22 cellular contexts compared by ENCODE assay signal in genomic region chrX:149961572-149961971, GRCh38. TPM values are rescaled to one million over a fixed set of nuclear protein-coding genes. Genes with fewer than 3 reads are reported as not detected.
DNase-seq lines count a peak whose midpoint lies in the region; ATAC-seq, FAIRE-seq and TF ChIP-seq lines count a peak whose summit lies in the region.
"Had no signal": no experiment of that assay in that cellular context is flagged by ENCODE, and none has a peak within 500 bp of the region (broad histone marks: within the 10 kb centered on the region; RNA-seq: fewer than 3 reads in every experiment).

No MANE protein-coding gene starts in this region.

- intact Hi-C loops in right lobe of liver (cut with DNase I) (no loop called here), HepG2 (cut with micrococcal nuclease; ENCODE audit: unreplicated experiment) (no loop called here), left lung (cut with DNase I) (no loop called here)

- no peak for TF ChIP-seq RAD21 in HepG2 (CRISPR knock-in tag; IDR thresholded peaks at IDR 0.05)

- H3K4me1 ChIP-seq in right lobe of liver, result no peaks in the 10 kb centered on the region
- H3K4me1 ChIP-seq in HepG2 (ENCODE audit: insufficient read depth, low read length), result no peaks in the 10 kb centered on the region
- no peaks in the 10 kb centered on the region for H3K4me1 ChIP-seq in left lung

- TF ChIP-seq EP300 in HepG2 (IDR thresholded peaks at IDR 0.05; ENCODE audit: low read depth in 2 of 2, low read length in 2 of 2) (no peak), HepG2 (CRISPR knock-in tag; IDR thresholded peaks at IDR 0.05; ENCODE audit: borderline replicate concordance) (no peak)

- no peaks in the 10 kb centered on the region for H3K79me2 ChIP-seq in HepG2 (ENCODE audit: insufficient read depth, low read length)

- peak; percentile 20 to 54 (median 38) for ATAC-seq in right lobe of liver
- no peak for ATAC-seq in HepG2
- ATAC-seq in activated T-helper 17 cell treated with anti-CD3 and anti-CD28 coated beads, Interleukin-2, amount 50 U/mL, for 72 hours (replicated peaks), result peak; percentile 18
- peak; percentile 50 for ATAC-seq in left lung
- ATAC-seq: GM12878 had no signal

- no peak overlapping the region for H3K4me3 Mint-ChIP-seq in activated T-helper 17 cell treated with anti-CD3 and anti-CD28 coated beads, Interleukin-2, amount 50 U/mL, for 72 hours
- H3K4me3 Mint-ChIP-seq: CD4-positive, alpha-beta memory T cell had no signal

- H3K27ac Mint-ChIP-seq in activated T-helper 17 cell treated with anti-CD3 and anti-CD28 coated beads, Interleukin-2, amount 50 U/mL, for 72 hours, result no peak overlapping the region

- CTCF ChIA-PET in HepG2 (lab: Yijun Ruan, JAX; ENCODE audit: low intra/inter-chr PET ratio, low total read pairs), result no interaction called here

- H2AFZ ChIP-seq in HepG2 (ENCODE audit: low read length), result no peak overlapping the region
- H2AFZ ChIP-seq: GM23248 had no signal

- in situ Hi-C loops in HepG2 (cut with HindIII; ENCODE audit: extremely low pct_ligation_motif_present, low pct_unique_long_range_greater_than_20kb), result loop anchor here (25.0 kb wide), 3 partner anchors 401 to 726 kb away; partner anchors contain the start of genes MAMLD1 and MTMR1

- H3K4me2 ChIP-seq in HepG2 (ENCODE audit: low read depth, low read length), result no peak overlapping the region

- 39% methylated on average over 2 of the region's 2 CpGs for WGBS in right lobe of liver (ENCODE audit: insufficient coverage, low coverage, low lambda C conversion rate, missing lambda C conversion rate)
- WGBS in HepG2 (ENCODE audit: low lambda C conversion rate), result 100% methylated on average over 2 of the region's 2 CpGs

- H4K20me1 ChIP-seq in HepG2 (ENCODE audit: insufficient read depth, low read length), result no peaks in the 10 kb centered on the region

- POLR2A ChIA-PET in HepG2 (lab: Yijun Ruan, JAX), result no interaction called here

- peaks cover 34% of the 10 kb centered on the region for H3K36me3 Mint-ChIP-seq in activated T-helper 17 cell treated with anti-CD3 and anti-CD28 coated beads, Interleukin-2, amount 50 U/mL, for 72 hours (ENCODE audit: low read depth)

- no peaks in the 10 kb centered on the region for H3K9me3 ChIP-seq in right lobe of liver
- no peaks in the 10 kb centered on the region for H3K9me3 ChIP-seq in HepG2 (ENCODE audit: low read length)
- no peaks in the 10 kb centered on the region for H3K9me3 ChIP-seq in left lung

- H3K9ac ChIP-seq in HepG2 (ENCODE audit: insufficient read depth, low read depth, low read length), result no peak overlapping the region
- H3K9ac ChIP-seq: GM23248 had no signal

- H3K27me3 Mint-ChIP-seq in activated T-helper 17 cell treated with anti-CD3 and anti-CD28 coated beads, Interleukin-2, amount 50 U/mL, for 72 hours, result no peaks in the 10 kb centered on the region
- H3K27me3 Mint-ChIP-seq: CD4-positive, alpha-beta memory T cell had no signal

- H3K36me3 ChIP-seq in right lobe of liver (no peaks in the 10 kb centered on the region), HepG2 (replicated peaks in 1 of 2; ENCODE audit: control insufficient read depth in 1 of 2, insufficient read depth in 2 of 2, low read length in 2 of 2) (no peaks in the 10 kb centered on the region; a peak in 1 of 5 replicates), left lung (no peaks in the 10 kb centered on the region)

- H3K9me3 Mint-ChIP-seq in activated T-helper 17 cell treated with anti-CD3 and anti-CD28 coated beads, Interleukin-2, amount 50 U/mL, for 72 hours, result no peaks in the 10 kb centered on the region
- H3K9me3 Mint-ChIP-seq: CD4-positive, alpha-beta memory T cell had no signal

- BruUV-seq in HepG2 (replicated peaks; lab: Mats Ljungman, UMichigan), result no TSS peak

- H3K27me3 ChIP-seq in right lobe of liver, result no peaks in the 10 kb centered on the region
- H3K27me3 ChIP-seq in HepG2 (ENCODE audit: control insufficient read depth in 1 of 2, insufficient read depth in 2 of 2, low read length in 2 of 2), result no peaks in the 10 kb centered on the region
- H3K27me3 ChIP-seq in left lung, result no peaks in the 10 kb centered on the region

- FAIRE-seq in HepG2 (lab: Jason Lieb, UNC), result no peak
- FAIRE-seq: GM12878, H1 had no signal

- DNase-seq in right lobe of liver (no peak), HepG2 (ENCODE audit: low spot score) (no peak), left lung (no peak), SHP77 treated with DMSO at 0.1 percent for 48 hours (lab: John Stamatoyannopoulos, UW) (no peak), NCI-H2227 treated with DMSO at 0.1 percent for 48 hours (lab: John Stamatoyannopoulos, UW) (no peak)
- no peak for DNase-seq in effector CD8-positive, alpha-beta T cell (lab: John Stamatoyannopoulos, UW)
- DNase-seq: C1 segment of cervical spinal cord; Calu3; CD4-positive, alpha-beta memory T cell; COR-L47; DMS79; EL; GDM1; GM23248; H7; HCEC 1CT had no signal

- H3K27ac ChIP-seq in right lobe of liver (no peak overlapping the region), HepG2 (ENCODE audit: extremely low read length, insufficient read depth, low read length) (no peak overlapping the region), left lung (no peak overlapping the region)
- H3K27ac ChIP-seq: GM23248 had no signal

- no peak overlapping the region for H3K4me3 ChIP-seq in right lobe of liver
- H3K4me3 ChIP-seq in HepG2 (replicated peaks in 1 of 3; ENCODE audit: insufficient read depth in 1 of 3, low read depth in 2 of 3, low read length in 3 of 3), result no peak overlapping the region
- H3K4me3 ChIP-seq in left lung, result no peak overlapping the region
- H3K4me3 ChIP-seq: GM12878, GM23248 had no signal

- no peaks in the 10 kb centered on the region for H3K4me1 Mint-ChIP-seq in activated T-helper 17 cell treated with anti-CD3 and anti-CD28 coated beads, Interleukin-2, amount 50 U/mL, for 72 hours

- no peak for TF ChIP-seq POLR2A in right lobe of liver (IDR thresholded peaks at IDR 0.05)
- no peak for TF ChIP-seq POLR2A in HepG2 (IDR thresholded peaks at IDR 0.05; ENCODE audit: insufficient read depth in 1 of 2, low read depth in 2 of 2, low read length in 2 of 2)

- TF ChIP-seq CTCF in right lobe of liver (IDR thresholded peaks at IDR 0.05) (no peak), HepG2 (CRISPR knock-in tag; IDR thresholded peaks at IDR 0.05) (no peak), left lung (IDR thresholded peaks at IDR 0.05) (no peak)

TF ChIP-seq in HepG2, 621 proteins besides CTCF, POLR2A, EP300 and RAD21 (continues in another document):
- TF ChIP-seq ZFP1 (CRISPR knock-in tag; IDR thresholded peaks at IDR 0.05) (no peak), ESRRA (CRISPR knock-in tag; IDR thresholded peaks at IDR 0.05; ENCODE audit: low read depth) (no peak)

RNA-seq across cellular contexts. Expression of gene EOLA2, which starts 23.3 kb away (rescaled TPM):
- total RNA-seq in right lobe of liver, result 10 to 100 TPM; 13.8 to 26.9 (median 16.7) TPM
- 22.0 and 29.0 TPM in 2 replicates for total RNA-seq in HepG2 (2016; rRNA removed; fragmentation: Illumina TruSeq; extraction: Trizol)
- 13.4 and 21.7 TPM in 2 replicates for total RNA-seq in HepG2 (2016; cell fraction: cytosol; rRNA removed; fragmentation: Illumina TruSeq; extraction: Trizol; ENCODE audit: low read depth)
- 20.4 and 27.4 TPM in 2 replicates for total RNA-seq in HepG2 (2016; cell fraction: insoluble cytoplasmic fraction; rRNA removed; fragmentation: Illumina TruSeq; extraction: Trizol)
- total RNA-seq in HepG2 (2016; cell fraction: membrane; rRNA removed; fragmentation: Illumina TruSeq; extraction: Trizol), result 28.1 and 36.4 TPM in 2 replicates
- 14.2 and 19.6 TPM in 2 replicates for total RNA-seq in HepG2 (2016; cell fraction: nucleus; rRNA removed; fragmentation: Illumina TruSeq; extraction: Trizol)
- polyA plus RNA-seq in HepG2 (2011; rRNA removed), result 20.4 and 23.8 TPM in 2 replicates
- polyA plus RNA-seq in HepG2 (2011; cell fraction: cytosol; rRNA removed), result 20.3 and 22.5 TPM in 2 replicates
- 38.1 and 38.2 TPM in 2 replicates for polyA plus RNA-seq in HepG2 (2011; cell fraction: nucleus; rRNA removed)
- 16.4 and 17.4 TPM in 2 replicates for polyA plus RNA-seq in HepG2 (2012)
- 20.1 and 29.1 TPM in 2 replicates for polyA plus RNA-seq in HepG2 (2016; cell fraction: cytosol; fragmentation: Illumina TruSeq; extraction: Trizol; ENCODE audit: low read depth)
- polyA plus RNA-seq in HepG2 (2016; cell fraction: insoluble cytoplasmic fraction; fragmentation: Illumina TruSeq; extraction: Trizol; ENCODE audit: low read depth), result 32.3 and 36.8 TPM in 2 replicates
- polyA plus RNA-seq in HepG2 (2016; cell fraction: membrane; fragmentation: Illumina TruSeq; extraction: Trizol; ENCODE audit: low read depth), result 23.6 and 37.1 TPM in 2 replicates
- 30.4 and 33.6 TPM in 2 replicates for polyA plus RNA-seq in HepG2 (2016; cell fraction: nucleus; fragmentation: Illumina TruSeq; extraction: Trizol; ENCODE audit: insufficient read depth, low read depth)
- polyA minus RNA-seq in HepG2 (2011; rRNA and poly(A)+ RNA removed; ENCODE audit: low replicate concordance), result 18.8 and 29.4 TPM in 2 replicates
- 5.5 and 6.6 TPM in 2 replicates for polyA minus RNA-seq in HepG2 (2011; cell fraction: cytosol; rRNA and poly(A)+ RNA removed)
- polyA minus RNA-seq in HepG2 (2011; cell fraction: nucleus; rRNA and poly(A)+ RNA removed), result 18.6 and 19.8 TPM in 2 replicates
- 10 to 100 TPM; 31.0 to 42.3 TPM for total RNA-seq in activated T-helper 17 cell treated with anti-CD3 and anti-CD28 coated beads, Interleukin-2, amount 50 U/mL, for 72 hours
- total RNA-seq in left lung, result 10 to 100 TPM; 22.6 to 33.5 TPM

RNA-seq across cellular contexts. Expression of gene HSFX4, which starts 32.2 kb away (rescaled TPM):
- not detected for total RNA-seq in right lobe of liver
- not detected in 2 replicates for total RNA-seq in HepG2 (2016; rRNA removed; fragmentation: Illumina TruSeq; extraction: Trizol)
- not detected in 2 replicates for total RNA-seq in HepG2 (2016; cell fraction: cytosol; rRNA removed; fragmentation: Illumina TruSeq; extraction: Trizol; ENCODE audit: low read depth)
- not detected in 2 replicates for total RNA-seq in HepG2 (2016; cell fraction: insoluble cytoplasmic fraction; rRNA removed; fragmentation: Illumina TruSeq; extraction: Trizol)
- not detected in 2 replicates for total RNA-seq in HepG2 (2016; cell fraction: membrane; rRNA removed; fragmentation: Illumina TruSeq; extraction: Trizol)
- not detected in 2 replicates for total RNA-seq in HepG2 (2016; cell fraction: nucleus; rRNA removed; fragmentation: Illumina TruSeq; extraction: Trizol)
- polyA plus RNA-seq in HepG2 (2011; rRNA removed), result not detected in 2 replicates
- polyA plus RNA-seq in HepG2 (2011; cell fraction: cytosol; rRNA removed), result not detected in 2 replicates
- polyA plus RNA-seq in HepG2 (2011; cell fraction: nucleus; rRNA removed), result not detected in 2 replicates
- 0.17 TPM in 1 of 2 replicates, not detected in the other for polyA plus RNA-seq in HepG2 (2012)
- not detected in 2 replicates for polyA plus RNA-seq in HepG2 (2016; cell fraction: cytosol; fragmentation: Illumina TruSeq; extraction: Trizol; ENCODE audit: low read depth)
- polyA plus RNA-seq in HepG2 (2016; cell fraction: insoluble cytoplasmic fraction; fragmentation: Illumina TruSeq; extraction: Trizol; ENCODE audit: low read depth), result not detected in 2 replicates
- not detected in 2 replicates for polyA plus RNA-seq in HepG2 (2016; cell fraction: membrane; fragmentation: Illumina TruSeq; extraction: Trizol; ENCODE audit: low read depth)
- polyA plus RNA-seq in HepG2 (2016; cell fraction: nucleus; fragmentation: Illumina TruSeq; extraction: Trizol; ENCODE audit: insufficient read depth, low read depth), result not detected in 2 replicates
- polyA minus RNA-seq in HepG2 (2011; rRNA and poly(A)+ RNA removed; ENCODE audit: low replicate concordance), result not detected in 2 replicates
- not detected in 2 replicates for polyA minus RNA-seq in HepG2 (2011; cell fraction: cytosol; rRNA and poly(A)+ RNA removed)
- not detected in 2 replicates for polyA minus RNA-seq in HepG2 (2011; cell fraction: nucleus; rRNA and poly(A)+ RNA removed)
- total RNA-seq in activated T-helper 17 cell treated with anti-CD3 and anti-CD28 coated beads, Interleukin-2, amount 50 U/mL, for 72 hours, result not detected
- total RNA-seq in left lung, result not detected
- total RNA-seq: A172; A673; Calu3; CD4-positive, alpha-beta memory T cell; GM12878; GM23248; H1; H7 had no signal
- polyA plus RNA-seq: BJ; CD4-positive, alpha-beta memory T cell; GM23248; H1 had no signal
